ENCODE assay signal across 24 cellular contexts in genomic region chr22:18983120-18983651, GRCh38. TPM values are rescaled to one million over a fixed set of nuclear protein-coding genes. Genes with fewer than 3 reads are reported as not detected.
"Had no signal": no experiment of that assay in that cellular context is flagged by ENCODE, and none has a peak within 500 bp of the region (broad histone marks: within the 10 kb centered on the region; RNA-seq: fewer than 3 reads in every experiment).

No MANE protein-coding gene starts in this region.

- H3K4me3 Mint-ChIP-seq: activated naive CD4-positive, alpha-beta T cell treated with anti-CD3 and anti-CD28 coated beads for 36 hours; activated naive CD8-positive, alpha-beta T cell treated with anti-CD3 and anti-CD28 coated beads for 36 hours; activated T-cell treated with anti-CD3 and anti-CD28 coated beads, Interleukin-2, amount 50 U/mL, for 72 hours; dendritic cell treated with granulocyte-macrophage colony-stimulating factor and Interleukin-4, amounts not matched to agents 40 ng/mL and 50 ng/mL, for 4 days; naive thymus-derived CD4-positive, alpha-beta T cell; stimulated activated naive CD8-positive, alpha-beta T cell treated with anti-CD3 and anti-CD28 coated beads, Interleukin-15, Interleukin-2, amounts not matched to agents 100 ng/mL and 50 ng/mL, for 24 hours had no signal

- H3K4me1 Mint-ChIP-seq: activated naive CD8-positive, alpha-beta T cell treated with anti-CD3 and anti-CD28 coated beads for 36 hours; naive thymus-derived CD4-positive, alpha-beta T cell had no signal

- H3K27me3 ChIP-seq: brain microvascular endothelial cell, esophagus muscularis mucosa, foreskin keratinocyte had no signal

- H3K27ac Mint-ChIP-seq: activated naive CD4-positive, alpha-beta T cell treated with anti-CD3 and anti-CD28 coated beads for 36 hours; activated naive CD8-positive, alpha-beta T cell treated with anti-CD3 and anti-CD28 coated beads for 36 hours; activated T-cell treated with anti-CD3 and anti-CD28 coated beads, Interleukin-2, amount 50 U/mL, for 72 hours; dendritic cell treated with granulocyte-macrophage colony-stimulating factor and Interleukin-4, amounts not matched to agents 40 ng/mL and 50 ng/mL, for 4 days; naive thymus-derived CD4-positive, alpha-beta T cell; stimulated activated naive CD8-positive, alpha-beta T cell treated with anti-CD3 and anti-CD28 coated beads, Interleukin-15, Interleukin-2, amounts not matched to agents 100 ng/mL and 50 ng/mL, for 24 hours had no signal

- H3K4me3 ChIP-seq: esophagus muscularis mucosa, heart right ventricle had no signal

- H3K9me3 Mint-ChIP-seq: dendritic cell treated with granulocyte-macrophage colony-stimulating factor and Interleukin-4, amounts not matched to agents 40 ng/mL and 50 ng/mL, for 4 days; stimulated activated naive CD8-positive, alpha-beta T cell treated with anti-CD3 and anti-CD28 coated beads, Interleukin-15, Interleukin-2, amounts not matched to agents 100 ng/mL and 50 ng/mL, for 24 hours had no signal

- H3K27me3 Mint-ChIP-seq: activated naive CD8-positive, alpha-beta T cell treated with anti-CD3 and anti-CD28 coated beads for 36 hours; stimulated activated naive CD8-positive, alpha-beta T cell treated with anti-CD3 and anti-CD28 coated beads, Interleukin-15, Interleukin-2, amounts not matched to agents 100 ng/mL and 50 ng/mL, for 24 hours had no signal

- H3K4me1 ChIP-seq: esophagus muscularis mucosa, foreskin keratinocyte, heart right ventricle, parathyroid adenoma had no signal

- H3K27ac ChIP-seq: brain microvascular endothelial cell, esophagus muscularis mucosa, foreskin keratinocyte, heart right ventricle, parathyroid adenoma, VCaP had no signal

- H3K36me3 ChIP-seq: brain microvascular endothelial cell, esophagus muscularis mucosa, heart right ventricle had no signal

- DNase-seq: activated CD4-positive, alpha-beta T cell treated with anti-CD3 and anti-CD28 coated beads for 4 hours; activated CD4-positive, alpha-beta T cell treated with anti-CD3 and anti-CD28 coated beads, Interleukin-2, amount 50 U/mL, for 4 hours; activated naive CD4-positive, alpha-beta T cell treated with anti-CD3 and anti-CD28 coated beads for 36 hours; activated naive CD8-positive, alpha-beta T cell treated with anti-CD3 and anti-CD28 coated beads for 36 hours; activated T-cell treated with anti-CD3 and anti-CD28 coated beads for 4 hours; activated T-cell treated with anti-CD3 and anti-CD28 coated beads, Interleukin-2, amount 50 U/mL, for 72 hours; brain microvascular endothelial cell; central memory CD4-positive, alpha-beta T cell; foreskin keratinocyte; heart right ventricle; left ventricle myocardium superior; midbrain; naive thymus-derived CD4-positive, alpha-beta T cell; right cardiac atrium; stimulated activated CD4-positive, alpha-beta T cell treated with anti-CD3 and anti-CD28 coated beads, Interleukin-12 subunit alpha, Interleukin-12 subunit beta, amount 100 ng/mL, for 4 hours; stimulated activated CD4-positive, alpha-beta T cell treated with anti-CD3 and anti-CD28 coated beads, Interleukin-4, amount 100 ng/mL, for 1 hour; substantia nigra; T-helper 9 cell had no signal

- ATAC-seq: activated T-cell treated with anti-CD3 and anti-CD28 coated beads, Interleukin-2, amount 50 U/mL, for 72 hours; foreskin keratinocyte; left ventricle myocardium superior; naive thymus-derived CD4-positive, alpha-beta T cell; right cardiac atrium had no signal

- H3K36me3 Mint-ChIP-seq: activated naive CD8-positive, alpha-beta T cell treated with anti-CD3 and anti-CD28 coated beads for 36 hours; naive thymus-derived CD4-positive, alpha-beta T cell had no signal

RNA-seq across cellular contexts. Expression of gene PRODH, which starts 47.1 kb away (rescaled TPM):
- total RNA-seq: activated naive CD8-positive, alpha-beta T cell treated with anti-CD3 and anti-CD28 coated beads for 36 hours; pulmonary artery endothelial cell had no signal
